Comparison of ENCODE assay signal across 14 cellular contexts in the genomic region with DNA sequence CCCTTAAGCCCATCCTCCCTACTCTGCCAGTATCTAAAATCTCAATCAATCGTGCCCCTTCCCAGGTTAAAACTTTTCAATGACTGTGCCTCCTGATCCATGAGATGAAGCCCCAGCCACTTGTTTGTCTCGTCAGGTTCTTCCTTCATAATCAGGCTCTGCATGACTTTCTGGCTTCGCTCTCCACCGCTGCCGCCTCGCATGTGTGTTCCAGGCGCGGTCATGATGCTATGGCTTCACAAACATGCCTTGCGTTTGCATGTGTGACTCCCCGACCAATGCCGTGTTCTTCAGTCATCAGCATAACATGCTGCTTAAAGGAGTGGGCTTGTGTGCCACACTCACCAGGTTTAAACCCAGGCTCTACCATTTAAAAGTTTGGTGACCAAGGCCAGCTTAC. TPM values are rescaled to one million over a fixed set of nuclear protein-coding genes. Genes with fewer than 3 reads are reported as not detected.
DNase-seq lines count a peak whose midpoint lies in the region; TF ChIP-seq lines count a peak whose summit lies in the region.
"Had no signal": no experiment of that assay in that cellular context is flagged by ENCODE, and none has a peak within 500 bp of the region (broad histone marks: within the 10 kb centered on the region; RNA-seq: fewer than 3 reads in every experiment).

No MANE protein-coding gene starts in this region.

- peaks cover 0 to 14% (median 9%) of the 10 kb centered on the region in 4 donors for H3K4me1 ChIP-seq in sigmoid colon
- H3K4me1 ChIP-seq: SJSA1 had no signal

- H3K4me1 Mint-ChIP-seq in activated naive CD4-positive, alpha-beta T cell treated with anti-CD3 and anti-CD28 coated beads, Interleukin-2, amount 10 ng/mL, durations not matched to agents 7 days and 5 days, result peaks cover 37% of the 10 kb centered on the region
- H3K4me1 Mint-ChIP-seq in endothelial cell (ENCODE audit: unreplicated experiment), result peaks cover 3% of the 10 kb centered on the region

- no peak overlapping the region for H3K27ac ChIP-seq in sigmoid colon
- H3K27ac ChIP-seq: SJSA1 had no signal

- no peak overlapping the region for H3K4me3 ChIP-seq in sigmoid colon
- H3K4me3 ChIP-seq: SJSA1 had no signal

- no peaks in the 10 kb centered on the region for H3K27me3 Mint-ChIP-seq in activated naive CD4-positive, alpha-beta T cell treated with anti-CD3 and anti-CD28 coated beads, Interleukin-2, amount 10 ng/mL, durations not matched to agents 7 days and 5 days
- peaks cover 6% of the 10 kb centered on the region for H3K27me3 Mint-ChIP-seq in endothelial cell (ENCODE audit: unreplicated experiment)
- H3K27me3 Mint-ChIP-seq: IgD-negative memory B cell had no signal

- peak; percentile 2 for DNase-seq in activated naive CD4-positive, alpha-beta T cell treated with anti-CD3 and anti-CD28 coated beads, Interleukin-2, amount 50 U/mL, for 16 hours
- DNase-seq in activated naive CD4-positive, alpha-beta T cell treated with anti-CD3 and anti-CD28 coated beads, Interleukin-2, amount 10 ng/mL, durations not matched to agents 7 days and 5 days, result no peak
- DNase-seq in endothelial cell (ENCODE audit: low spot score), result no peak
- DNase-seq in sigmoid colon, result peak; percentile 56
- no peak for DNase-seq in activated CD4-positive, CD25-positive, alpha-beta regulatory T cell treated with anti-CD3 and anti-CD28 coated beads, Interleukin-2, amount 50 U/mL, for 72 hours
- no peak for DNase-seq in stimulated activated CD4-positive, alpha-beta T cell treated with anti-CD3 and anti-CD28 coated beads, Interleukin-4, amount 100 ng/mL, for 1 hour
- no peak for DNase-seq in GM19238 (ENCODE audit: insufficient read length, low spot score)
- DNase-seq: NCI-H226; NCI-H510A treated with DMSO at 0.1 percent for 48 hours; NK-92 treated with Interleukin-12 subunit alpha and Interleukin-12 subunit beta, amount 100 ng/mL, for 24 hours had no signal

- TF ChIP-seq POLR2A in sigmoid colon (IDR thresholded peaks at IDR 0.05), result no peak

- H3K27ac Mint-ChIP-seq in activated naive CD4-positive, alpha-beta T cell treated with anti-CD3 and anti-CD28 coated beads, Interleukin-2, amount 10 ng/mL, durations not matched to agents 7 days and 5 days, result no peak overlapping the region
- H3K27ac Mint-ChIP-seq in endothelial cell (ENCODE audit: unreplicated experiment), result peak overlapping the region; percentile 42
- H3K27ac Mint-ChIP-seq: CD14-positive monocyte had no signal

- H3K27me3 ChIP-seq in sigmoid colon, result no peaks in the 10 kb centered on the region
- H3K27me3 ChIP-seq: SJSA1 had no signal

- H3K9me3 ChIP-seq in sigmoid colon, result no peaks in the 10 kb centered on the region
- H3K9me3 ChIP-seq: SJSA1 had no signal

- peaks cover 18% of the 10 kb centered on the region for H3K36me3 Mint-ChIP-seq in activated naive CD4-positive, alpha-beta T cell treated with anti-CD3 and anti-CD28 coated beads, Interleukin-2, amount 10 ng/mL, durations not matched to agents 7 days and 5 days
- H3K36me3 Mint-ChIP-seq in endothelial cell (ENCODE audit: low read depth, unreplicated experiment), result peaks cover 18% of the 10 kb centered on the region
- H3K36me3 Mint-ChIP-seq: IgD-negative memory B cell had no signal

- CTCF ChIA-PET in activated naive CD4-positive, alpha-beta T cell treated with anti-CD3 and anti-CD28 coated beads, Interleukin-2, amount 10 ng/mL, durations not matched to agents 7 days and 5 days (lab: Charles Lee), result interaction anchor here (0.7 to 4.1 kb wide), 12 partner anchors 9 to 261 kb away, joined by 3 to 51 read pairs (median 8); a partner anchor contains a TSS

- intact Hi-C loops in sigmoid colon (cut with DNase I), result loop anchor here (10.0 kb wide), 1 partner anchor 249 kb away; a partner anchor contains a TSS

- WGBS in sigmoid colon, 2 donors, result 92 to 95% methylated on average over 11 of the region's 11 CpGs

- H3K36me3 ChIP-seq in sigmoid colon, result peaks cover 0 to 8% (median 0%) of the 10 kb centered on the region in 4 donors
- H3K36me3 ChIP-seq: SJSA1 had no signal

- TF ChIP-seq EP300 in sigmoid colon (IDR thresholded peaks at IDR 0.05), result no peak

- no peak overlapping the region for H3K4me3 Mint-ChIP-seq in activated naive CD4-positive, alpha-beta T cell treated with anti-CD3 and anti-CD28 coated beads, Interleukin-2, amount 10 ng/mL, durations not matched to agents 7 days and 5 days
- H3K4me3 Mint-ChIP-seq in endothelial cell (ENCODE audit: unreplicated experiment), result no peak overlapping the region
- H3K4me3 Mint-ChIP-seq: CD14-positive monocyte had no signal

- no peaks in the 10 kb centered on the region for H3K9me3 Mint-ChIP-seq in activated naive CD4-positive, alpha-beta T cell treated with anti-CD3 and anti-CD28 coated beads, Interleukin-2, amount 10 ng/mL, durations not matched to agents 7 days and 5 days
- H3K9me3 Mint-ChIP-seq in endothelial cell (ENCODE audit: unreplicated experiment), result no peaks in the 10 kb centered on the region
- H3K9me3 Mint-ChIP-seq: IgD-negative memory B cell had no signal

- TF ChIP-seq CTCF in endothelial cell (IDR thresholded peaks at IDR 0.05; ENCODE audit: unreplicated experiment) (no peak), sigmoid colon (IDR thresholded peaks at IDR 0.05) (no peak)

RNA-seq across cellular contexts. Expression of a gene that starts 5.0 kb away (rescaled TPM):
- total RNA-seq in endothelial cell (ENCODE audit: unreplicated experiment) (62.3 TPM), sigmoid colon (10 to 100 TPM; 44.2 to 82.6 (median 65.3) TPM)
- 10 to 100 TPM in 2 of 3 donors, 1 to 10 TPM in 1; 9.9 to 45.5 (median 12.0) TPM for polyA plus RNA-seq in sigmoid colon

RNA-seq across cellular contexts. Expression of a gene that starts 14.7 kb away (rescaled TPM):
- total RNA-seq in endothelial cell (ENCODE audit: unreplicated experiment) (1.0 TPM), sigmoid colon (under 1 TPM in 1 of 4 donors, not detected in 3; 0.71 TPM)
- 10 to 100 TPM in 1 of 3 donors, 1 to 10 TPM in 2; 3.7 to 30.9 (median 4.2) TPM for polyA plus RNA-seq in sigmoid colon
- total RNA-seq: A172, SJSA1 had no signal
- polyA plus RNA-seq: CD14-positive monocyte, IgD-negative memory B cell had no signal

RNA-seq across cellular contexts. Expression of a gene that starts 16.2 kb away (rescaled TPM):
- total RNA-seq in endothelial cell (ENCODE audit: unreplicated experiment) (134 TPM), sigmoid colon (10 to 100 TPM; 11.5 to 41.5 (median 19.3) TPM)
- 10 to 100 TPM in 1 of 3 donors, 1 to 10 TPM in 2; 3.7 to 25.9 (median 6.0) TPM for polyA plus RNA-seq in sigmoid colon
- polyA plus RNA-seq: CD14-positive monocyte had no signal

RNA-seq across cellular contexts. Expression of a gene that starts 21.8 kb away (rescaled TPM):
- total RNA-seq in endothelial cell (ENCODE audit: unreplicated experiment), result 1.4 TPM
- 100 to 1,000 TPM; 328 to 493 (median 467) TPM for total RNA-seq in sigmoid colon
- polyA plus RNA-seq in sigmoid colon, result 100 to 1,000 TPM in 1 of 3 donors, 10 to 100 TPM in 2; 23.8 to 257 (median 54.1) TPM
- polyA plus RNA-seq: IgD-negative memory B cell had no signal

RNA-seq across cellular contexts. Expression of a gene that starts 53.5 kb away (rescaled TPM):
- 5.8 TPM for total RNA-seq in endothelial cell (ENCODE audit: unreplicated experiment)
- 100 to 1,000 TPM; 420 to 622 (median 463) TPM for total RNA-seq in sigmoid colon
- polyA plus RNA-seq in sigmoid colon, result 100 to 1,000 TPM in 1 of 3 donors, 10 to 100 TPM in 2; 15.5 to 244 (median 52.9) TPM
- polyA plus RNA-seq: CD14-positive monocyte, IgD-negative memory B cell had no signal

Comparison
In these comparisons a context has a peak if more than half of its experiments do, and no peak if none do; other contexts are left out.
1. DNase-seq: peak in activated naive CD4-positive, alpha-beta T cell treated with anti-CD3 and anti-CD28 coated beads, Interleukin-2, amount 50 U/mL, for 16 hours (single experiment) and sigmoid colon (single experiment); none in activated naive CD4-positive, alpha-beta T cell treated with anti-CD3 and anti-CD28 coated beads, Interleukin-2, amount 10 ng/mL, durations not matched to agents 7 days and 5 days (single experiment), endothelial cell (single experiment), activated CD4-positive, CD25-positive, alpha-beta regulatory T cell treated with anti-CD3 and anti-CD28 coated beads, Interleukin-2, amount 50 U/mL, for 72 hours (single experiment), stimulated activated CD4-positive, alpha-beta T cell treated with anti-CD3 and anti-CD28 coated beads, Interleukin-4, amount 100 ng/mL, for 1 hour (single experiment) and GM19238 (single experiment).